In genomic region chr3:134675726-134676252, GRCh38 we compare ENCODE assay signal across 25 cellular contexts. TPM values are rescaled to one million over a fixed set of nuclear protein-coding genes. Genes with fewer than 3 reads are reported as not detected.
"Had no signal": no experiment of that assay in that cellular context is flagged by ENCODE, and none has a peak within 500 bp of the region (broad histone marks: within the 10 kb centered on the region; RNA-seq: fewer than 3 reads in every experiment).

No MANE protein-coding gene starts in this region.

- H3K4me3 ChIP-seq: body of pancreas, colonic mucosa, left lung, pancreas, sigmoid colon, testis had no signal

- H3K9me3 ChIP-seq: colonic mucosa, neutrophil, sigmoid colon, testis had no signal

- H3K27me3 ChIP-seq: body of pancreas, colonic mucosa, left lung, neutrophil, pancreas, sigmoid colon, testis had no signal

- H3K27ac ChIP-seq: body of pancreas, colonic mucosa, left lung, neutrophil, pancreas, sigmoid colon, testis, WERI-Rb-1 had no signal

- H3K36me3 ChIP-seq: colonic mucosa, left lung, pancreas, sigmoid colon, WERI-Rb-1 had no signal

- H3K4me1 Mint-ChIP-seq: activated naive CD8-positive, alpha-beta T cell treated with anti-CD3 and anti-CD28 coated beads for 36 hours; activated T-helper 17 cell treated with anti-CD3 and anti-CD28 coated beads, Interleukin-2, amount 50 U/mL, for 72 hours; mesothelial cell of epicardium; stimulated activated memory B cell treated with anti-CD40 and anti-IgM and Interleukin-4, amounts not matched to agents 10 μg/mL and 1 μg/mL and 100 μg/mL, for 72 hours had no signal

- DNase-seq: activated CD4-positive, alpha-beta T cell treated with anti-CD3 and anti-CD28 coated beads for 1 hour; activated CD4-positive, alpha-beta T cell treated with anti-CD3 and anti-CD28 coated beads, Interleukin-2, amount 50 U/mL, for 4 hours; activated naive CD4-positive, alpha-beta T cell; activated naive CD8-positive, alpha-beta T cell treated with anti-CD3 and anti-CD28 coated beads for 36 hours; activated T-cell treated with anti-CD3 and anti-CD28 coated beads for 4 hours; amniotic stem cell; body of pancreas; central memory CD4-positive, alpha-beta T cell; colonic mucosa; foreskin melanocyte; left lung; pancreas; sigmoid colon; stimulated activated CD4-positive, alpha-beta T cell treated with anti-CD3 and anti-CD28 coated beads, Interleukin-4, amount 100 ng/mL, for 4 hours; testis; WERI-Rb-1 had no signal

- H3K4me1 ChIP-seq: body of pancreas, colonic mucosa, left lung, pancreas, testis had no signal

- H3K36me3 Mint-ChIP-seq: mesothelial cell of epicardium, type B pancreatic cell had no signal

- H3K27me3 Mint-ChIP-seq: activated naive CD8-positive, alpha-beta T cell treated with anti-CD3 and anti-CD28 coated beads for 36 hours had no signal

- ATAC-seq: activated T-helper 17 cell treated with anti-CD3 and anti-CD28 coated beads, Interleukin-2, amount 50 U/mL, for 72 hours; body of pancreas; left lung; natural killer cell treated with Interleukin-12 subunit alpha and Interleukin-12 subunit beta and Interleukin-15 and Interleukin-18, amount 100 ng/mL, for 72 hours; pancreas; stimulated activated memory B cell treated with anti-CD40 and anti-IgM and Interleukin-4, amounts not matched to agents 10 μg/mL and 1 μg/mL and 100 μg/mL, for 72 hours had no signal

- H3K4me3 Mint-ChIP-seq: activated naive CD8-positive, alpha-beta T cell treated with anti-CD3 and anti-CD28 coated beads for 36 hours; activated T-helper 17 cell treated with anti-CD3 and anti-CD28 coated beads, Interleukin-2, amount 50 U/mL, for 72 hours; mesothelial cell of epicardium; natural killer cell treated with Interleukin-12 subunit alpha and Interleukin-12 subunit beta and Interleukin-15 and Interleukin-18, amount 100 ng/mL, for 72 hours; stimulated activated memory B cell treated with anti-CD40 and anti-IgM and Interleukin-4, amounts not matched to agents 10 μg/mL and 1 μg/mL and 100 μg/mL, for 72 hours; type B pancreatic cell had no signal

RNA-seq across cellular contexts. Expression of gene KY, which starts 25.0 kb away (rescaled TPM):
- total RNA-seq: activated naive CD8-positive, alpha-beta T cell treated with anti-CD3 and anti-CD28 coated beads for 36 hours; activated T-helper 17 cell treated with anti-CD3 and anti-CD28 coated beads, Interleukin-2, amount 50 U/mL, for 72 hours; epithelial cell of proximal tubule; lung microvascular endothelial cell; mesothelial cell of epicardium; natural killer cell treated with Interleukin-12 subunit alpha and Interleukin-12 subunit beta and Interleukin-15 and Interleukin-18, amount 100 ng/mL, for 72 hours; pulmonary artery endothelial cell had no signal
